ENCODE assay signal across 20 cellular contexts in the genomic region with DNA sequence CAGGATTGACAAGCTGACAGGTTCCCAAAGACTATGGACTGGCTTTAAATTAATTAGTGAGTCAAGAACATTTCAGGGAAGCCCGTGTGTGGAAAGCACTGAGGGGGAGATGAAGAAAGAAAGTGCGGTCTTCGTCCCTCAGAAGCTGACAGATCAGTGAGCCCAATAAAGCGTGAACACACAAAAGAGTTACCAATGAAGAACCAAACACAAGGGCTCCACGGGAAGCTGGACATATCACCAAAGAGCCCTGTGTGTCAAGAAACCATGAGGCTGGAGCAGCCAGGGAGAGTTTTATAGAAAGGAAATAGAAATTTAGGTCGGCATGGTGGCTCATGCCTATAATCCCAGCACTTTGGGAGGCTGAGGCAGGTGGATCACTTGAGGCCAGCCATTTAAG.
"Had no signal": no experiment of that assay in that cellular context is flagged by ENCODE, and none has a peak within 500 bp of the region (broad histone marks: within the 10 kb centered on the region; RNA-seq: fewer than 3 reads in every experiment).

No MANE protein-coding gene starts in this region.

- H3K4me3 ChIP-seq: coronary artery, dorsolateral prefrontal cortex, esophagus squamous epithelium, gastrocnemius medialis, hepatocyte, left ventricle myocardium inferior, lower lobe of right lung, mucosa of descending colon had no signal

- H3K36me3 Mint-ChIP-seq: immature natural killer cell, mesothelial cell of epicardium, naive B cell had no signal

- ATAC-seq: gastrocnemius medialis, left cardiac atrium, lower lobe of right lung, mucosa of descending colon had no signal

- H3K4me1 Mint-ChIP-seq: immature natural killer cell, mesothelial cell of epicardium, naive B cell had no signal

- DNase-seq: dermis blood vessel endothelial cell; dorsolateral prefrontal cortex; effector CD4-positive, alpha-beta T cell; effector memory CD4-positive, alpha-beta T cell; esophagus squamous epithelium; foreskin fibroblast; foreskin melanocyte; gastrocnemius medialis; glutamatergic neuron; hypothalamus; immature natural killer cell; left cardiac atrium; left ventricle myocardium inferior; lower lobe of right lung; mesenchymal stem cell; mucosa of descending colon; naive B cell had no signal

- H3K36me3 ChIP-seq: esophagus squamous epithelium, gastrocnemius medialis, left ventricle myocardium inferior, lower lobe of right lung had no signal

- H3K27ac Mint-ChIP-seq: immature natural killer cell, mesothelial cell of epicardium had no signal

- H3K27me3 ChIP-seq: esophagus squamous epithelium, gastrocnemius medialis, hepatocyte had no signal

- H3K4me1 ChIP-seq: esophagus squamous epithelium, gastrocnemius medialis, left ventricle myocardium inferior, lower lobe of right lung had no signal

- H3K27ac ChIP-seq: coronary artery, dorsolateral prefrontal cortex, esophagus squamous epithelium, gastrocnemius medialis, hepatocyte, left ventricle myocardium inferior, lower lobe of right lung had no signal

- H3K9me3 ChIP-seq: gastrocnemius medialis, lower lobe of right lung had no signal

- H3K4me3 Mint-ChIP-seq: immature natural killer cell, mesothelial cell of epicardium, naive B cell had no signal

- H3K27me3 Mint-ChIP-seq: naive B cell had no signal
